8 cellular contexts compared by ENCODE assay signal in genomic region chr9:126317513-126317912, GRCh38. TPM values are rescaled to one million over a fixed set of nuclear protein-coding genes. Genes with fewer than 3 reads are reported as not detected.
DNase-seq lines count a peak whose midpoint lies in the region; ATAC-seq and TF ChIP-seq lines count a peak whose summit lies in the region.

No MANE protein-coding gene starts in this region.

- peak; percentile 20 for DNase-seq in AG10803 (ENCODE audit: low read depth)
- DNase-seq in activated naive CD8-positive, alpha-beta T cell treated with anti-CD3 and anti-CD28 coated beads for 36 hours: peak; percentile 16
- no peak for DNase-seq in lung (ENCODE audit: low spot score)
- no peak for DNase-seq in NCI-H1694 treated with DMSO at 0.1 percent for 48 hours (lab: John Stamatoyannopoulos, UW)
- no peak for DNase-seq in Caco-2

- H3K4me3 ChIP-seq in AG10803 (ENCODE audit: low read length) (no peak overlapping the region), Loucy (ENCODE audit: low read length, poor library complexity, severe bottlenecking) (no peak overlapping the region), lung (no peak overlapping the region), Caco-2 (ENCODE audit: low read depth, low read length) (no peak overlapping the region)

- no TSS peak for BruUV-seq in Caco-2 (replicated peaks; lab: Mats Ljungman, UMichigan)

- TF ChIP-seq CTCF in AG10803 (conservative IDR thresholded peaks at IDR 0.05; ENCODE audit: low read length): peak; percentile 39
- peak; percentile 94 for TF ChIP-seq CTCF in Loucy (conservative IDR thresholded peaks at IDR 0.05; ENCODE audit: low read length)
- peak; percentile 31 for TF ChIP-seq CTCF in lung (IDR thresholded peaks at IDR 0.05; ENCODE audit: control extremely low read depth, extremely low read depth)
- no peak for TF ChIP-seq CTCF in Caco-2 (IDR thresholded peaks at IDR 0.05; ENCODE audit: insufficient read depth in 1 of 2, low read depth in 1 of 2, low read length in 1 of 2, severe bottlenecking in 1 of 2, unreplicated experiment in 1 of 2)

- H3K79me2 ChIP-seq in Loucy (ENCODE audit: insufficient read depth, low read length): no peaks in the 10 kb centered on the region

- 53 to 69% methylated on average over 4 of the region's 4 CpGs for WGBS in lung, 2 donors

- no peaks in the 10 kb centered on the region for H3K27me3 Mint-ChIP-seq in activated naive CD8-positive, alpha-beta T cell treated with anti-CD3 and anti-CD28 coated beads for 36 hours
- H3K27me3 Mint-ChIP-seq in Caco-2 (ENCODE audit: insufficient read depth, unreplicated experiment): no peaks in the 10 kb centered on the region

- no peaks in the 10 kb centered on the region for H3K36me3 Mint-ChIP-seq in activated naive CD8-positive, alpha-beta T cell treated with anti-CD3 and anti-CD28 coated beads for 36 hours
- H3K36me3 Mint-ChIP-seq in Caco-2 (ENCODE audit: insufficient read depth, unreplicated experiment): no peaks in the 10 kb centered on the region

- H3K9me3 ChIP-seq in Loucy (ENCODE audit: insufficient read depth, low read depth, low read length) (no peaks in the 10 kb centered on the region), lung (ENCODE audit: control insufficient read depth in 2 of 2, insufficient read depth in 1 of 2, low read length in 1 of 2) (no peaks in the 10 kb centered on the region), Caco-2 (no peaks in the 10 kb centered on the region)

- no peaks in the 10 kb centered on the region for H4K20me1 ChIP-seq in Loucy (ENCODE audit: insufficient read depth, low read length, poor library complexity, severe bottlenecking)

- no peak overlapping the region for H2AFZ ChIP-seq in Loucy (ENCODE audit: low read length)

- POLR2A ChIA-PET in Caco-2 (lab: Charles Lee): no interaction called here

- H3F3A ChIP-seq in Loucy (ENCODE audit: low read depth): no peaks in the 10 kb centered on the region

- H3K36me3 ChIP-seq in Loucy (ENCODE audit: insufficient read depth, low read length) (no peaks in the 10 kb centered on the region), lung (ENCODE audit: control insufficient read depth in 2 of 2, insufficient read depth in 2 of 2, low read length in 2 of 2) (no peaks in the 10 kb centered on the region), Caco-2 (ENCODE audit: control insufficient read depth, insufficient read depth, low read length) (no peaks in the 10 kb centered on the region)

- peaks cover 25% of the 10 kb centered on the region for H3K4me1 ChIP-seq in Loucy (ENCODE audit: insufficient read depth, low read length, poor library complexity, severe bottlenecking)
- no peaks in the 10 kb centered on the region for H3K4me1 ChIP-seq in lung (ENCODE audit: control insufficient read depth in 2 of 2, insufficient read depth in 2 of 2, low read length in 2 of 2)
- no peaks in the 10 kb centered on the region for H3K4me1 ChIP-seq in Caco-2

- H3K4me3 Mint-ChIP-seq in activated naive CD8-positive, alpha-beta T cell treated with anti-CD3 and anti-CD28 coated beads for 36 hours: no peak overlapping the region
- no peak overlapping the region for H3K4me3 Mint-ChIP-seq in Caco-2 (ENCODE audit: unreplicated experiment)

- no peaks in the 10 kb centered on the region for H3K9me3 Mint-ChIP-seq in activated naive CD8-positive, alpha-beta T cell treated with anti-CD3 and anti-CD28 coated beads for 36 hours
- H3K9me3 Mint-ChIP-seq in Caco-2 (ENCODE audit: unreplicated experiment): no peaks in the 10 kb centered on the region

- H3K27ac Mint-ChIP-seq in activated naive CD8-positive, alpha-beta T cell treated with anti-CD3 and anti-CD28 coated beads for 36 hours: no peak overlapping the region
- H3K27ac Mint-ChIP-seq in Caco-2 (ENCODE audit: unreplicated experiment): no peak overlapping the region

- H3K27me3 ChIP-seq in Loucy (ENCODE audit: insufficient read depth, low read length, poor library complexity, severe bottlenecking) (no peaks in the 10 kb centered on the region), lung (ENCODE audit: control insufficient read depth, insufficient read depth) (no peaks in the 10 kb centered on the region), Caco-2 (replicated peaks; ENCODE audit: control insufficient read depth, insufficient read depth, low read length) (no peaks in the 10 kb centered on the region)

- intact Hi-C loops in Caco-2 (cut with micrococcal nuclease; ENCODE audit: unreplicated experiment): no loop called here

- CTCF ChIA-PET in Caco-2 (lab: Charles Lee): interaction anchor here (0.7 kb wide), 1 partner anchor 81 kb away, joined by 4 read pairs; no protein-coding TSS in a partner anchor

- peak overlapping the region; percentile 32 for H3K9ac ChIP-seq in Loucy (ENCODE audit: low read depth, low read length, poor library complexity, severe bottlenecking)

- no peak overlapping the region for H3K4me2 ChIP-seq in Loucy (ENCODE audit: low read depth, low read length, poor library complexity, severe bottlenecking)

- no peak for ATAC-seq in lung (ENCODE audit: insufficient read depth, low FRiP score)
- no peak for ATAC-seq in HG02763 (IDR thresholded peaks at IDR 0.05; ENCODE audit: unreplicated experiment)
- no peak for ATAC-seq in GM21717 (IDR thresholded peaks at IDR 0.05; ENCODE audit: unreplicated experiment)

- H3K27ac ChIP-seq in lung (ENCODE audit: low read depth in 1 of 2, low read length in 1 of 2): no peak overlapping the region

- H3K9me2 ChIP-seq in Loucy (replicated peaks; ENCODE audit: low read depth, low read length): no peaks in the 10 kb centered on the region

- peaks cover 17% of the 10 kb centered on the region for H3K4me1 Mint-ChIP-seq in activated naive CD8-positive, alpha-beta T cell treated with anti-CD3 and anti-CD28 coated beads for 36 hours
- no peaks in the 10 kb centered on the region for H3K4me1 Mint-ChIP-seq in Caco-2 (ENCODE audit: low read depth, unreplicated experiment)

RNA-seq across cellular contexts. Expression of gene MVB12B, which starts 9.1 kb away (rescaled TPM):
- total RNA-seq in activated naive CD8-positive, alpha-beta T cell treated with anti-CD3 and anti-CD28 coated beads for 36 hours: 1 to 10 TPM; 7.9 to 9.5 TPM
- 10 to 100 TPM; 20.7 to 33.6 TPM for total RNA-seq in lung
- 10 to 100 TPM in 1 of 2 donors, 1 to 10 TPM in 1; 9.5 to 12.4 TPM for polyA plus RNA-seq in lung
- total RNA-seq in Caco-2 (2022): 20.8 and 24.4 TPM in 2 replicates

Comparison
In these comparisons a context has a peak if more than half of its experiments do, and no peak if none do; other contexts are left out.
1. DNase-seq: peak in AG10803 (single experiment) and activated naive CD8-positive, alpha-beta T cell treated with anti-CD3 and anti-CD28 coated beads for 36 hours (single experiment); none in lung (single experiment), NCI-H1694 treated with DMSO at 0.1 percent for 48 hours (single experiment) and Caco-2 (0 of 2).
2. CTCF ChIP-seq: peak in AG10803 (single experiment), Loucy (single experiment) and lung (single experiment); none in Caco-2 (0 of 2).